In the genomic region with DNA sequence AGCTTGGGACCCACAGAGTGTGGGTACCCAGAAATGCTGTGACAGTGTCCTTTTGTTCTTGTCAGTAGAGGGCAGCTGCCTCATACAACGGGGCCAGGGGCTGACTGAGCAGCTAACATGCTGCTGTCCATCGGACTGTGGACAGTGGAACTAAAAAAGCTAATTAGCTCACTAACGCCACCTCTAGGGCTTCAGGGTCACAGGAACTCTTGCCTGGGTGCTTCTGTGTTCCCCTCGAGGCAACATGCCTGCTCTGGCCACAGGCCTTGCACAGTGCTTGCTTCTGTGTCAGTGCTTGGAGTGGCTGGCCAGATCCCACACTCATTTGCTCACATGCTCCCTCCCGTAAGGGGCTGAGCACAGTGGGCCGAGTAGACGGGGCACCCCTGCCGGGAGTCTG, we compare ENCODE assay signal across 27 cellular contexts.
DNase-seq lines count a peak whose midpoint lies in the region; ATAC-seq and TF ChIP-seq lines count a peak whose summit lies in the region.
"Had no signal": no experiment of that assay in that cellular context is flagged by ENCODE, and none has a peak within 500 bp of the region (broad histone marks: within the 10 kb centered on the region; RNA-seq: fewer than 3 reads in every experiment).

No MANE protein-coding gene starts in this region.

- no peak overlapping the region for H2AK5ac ChIP-seq in H9 (ENCODE audit: insufficient read length, low read length)

- no peak overlapping the region for H3K4me2 ChIP-seq in H9 (ENCODE audit: insufficient read depth, insufficient read length, low read length)

- H3K18ac ChIP-seq in H9 (ENCODE audit: insufficient read length, low read depth, low read length): no peak overlapping the region

- H3K9ac ChIP-seq in H9 (ENCODE audit: extremely low read depth, insufficient read length, low read length): no peak overlapping the region

- no peaks in the 10 kb centered on the region for H3K79me1 ChIP-seq in H9 (ENCODE audit: insufficient read depth, low read depth, low read length, poor library complexity, severe bottlenecking)

- H2BK12ac ChIP-seq in H9 (ENCODE audit: insufficient read length, low read depth, low read length): no peak overlapping the region

- H3T11ph ChIP-seq in H9 (ENCODE audit: low read length): no peak overlapping the region

- H3K4me1 ChIP-seq in H9 (ENCODE audit: insufficient read depth, low read length) (no peaks in the 10 kb centered on the region), uterus (no peaks in the 10 kb centered on the region)
- H3K4me1 ChIP-seq: gastrocnemius medialis, left ventricle myocardium inferior, prostate gland, stomach had no signal

- no peaks in the 10 kb centered on the region for H4K20me1 ChIP-seq in H9 (ENCODE audit: control insufficient read depth, insufficient read depth, insufficient read length)

- H3K36me3 Mint-ChIP-seq in H9 (ENCODE audit: insufficient read depth in 1 of 3, low read depth in 3 of 3): no peaks in the 10 kb centered on the region
- H3K36me3 Mint-ChIP-seq: activated naive CD8-positive, alpha-beta T cell; CD8-positive, alpha-beta memory T cell had no signal

- no peaks in the 10 kb centered on the region for H3K36me3 ChIP-seq in uterus
- H3K36me3 ChIP-seq: gastrocnemius medialis, left ventricle myocardium inferior, prostate gland, stomach had no signal

- H3K27me3 Mint-ChIP-seq in H9 (ENCODE audit: low read depth): peaks cover 4% of the 10 kb centered on the region
- H3K27me3 Mint-ChIP-seq: activated CD4-positive, alpha-beta T cell treated with anti-CD3 and anti-CD28 coated beads, Interleukin-2, amount 10 ng/mL, durations not matched to agents 24 days and 14 days; activated naive CD8-positive, alpha-beta T cell; B cell; CD8-positive, alpha-beta memory T cell had no signal

- no peak overlapping the region for H4K8ac ChIP-seq in H9 (replicated peaks; ENCODE audit: insufficient read length, low read depth, low read length)

- no peak overlapping the region for H4K91ac ChIP-seq in H9 (ENCODE audit: insufficient read length, low read depth, low read length)

- WGBS in H9 (ENCODE audit: extremely low coverage, insufficient read length, low lambda C conversion rate): no CpG with 5 or more reads among the region's 8 CpGs

- no peak overlapping the region for H2AFZ ChIP-seq in H9 (ENCODE audit: low read length)

- H3K4me3 Mint-ChIP-seq in H9: no peak overlapping the region
- H3K4me3 Mint-ChIP-seq: activated CD4-positive, alpha-beta T cell treated with anti-CD3 and anti-CD28 coated beads, Interleukin-2, amount 10 ng/mL, durations not matched to agents 24 days and 14 days; activated naive CD8-positive, alpha-beta T cell; B cell; CD8-positive, alpha-beta memory T cell had no signal

- in situ Hi-C loops in ACHN (cut with HindIII; ENCODE audit: low pct_ligation_motif_present, low pct_unique_long_range_greater_than_20kb, low sequenced_read_pairs): no loop called here

- no peaks in the 10 kb centered on the region for H3K23me2 ChIP-seq in H9 (ENCODE audit: insufficient read length, low read depth, low read length, poor library complexity, severe bottlenecking)

- no peak overlapping the region for H3K14ac ChIP-seq in H9 (ENCODE audit: insufficient read depth, low read length)

- no peak overlapping the region for H2BK120ac ChIP-seq in H9 (ENCODE audit: low read depth, low read length, poor library complexity, severe bottlenecking)

- no peaks in the 10 kb centered on the region for H3K9me3 Mint-ChIP-seq in H9

- H3K27me3 ChIP-seq in H9 (ENCODE audit: insufficient read depth, low read length): no peaks in the 10 kb centered on the region
- H3K27me3 ChIP-seq in uterus: no peaks in the 10 kb centered on the region
- H3K27me3 ChIP-seq: gastrocnemius medialis, stomach had no signal

- H3K4me3 ChIP-seq in uterus: no peak overlapping the region
- H3K4me3 ChIP-seq: gastrocnemius medialis, left ventricle myocardium inferior, prostate gland, stomach had no signal

- H2BK15ac ChIP-seq in H9 (ENCODE audit: low read depth, low read length): no peak overlapping the region

- H3K23ac ChIP-seq in H9 (ENCODE audit: insufficient read length, low read depth, low read length): no peak overlapping the region

- TF ChIP-seq POLR2A in uterus (IDR thresholded peaks at IDR 0.05): no peak

- H3K4me1 Mint-ChIP-seq in H9: peaks cover 0 to 4% of the 10 kb centered on the region in 2 experiments; a peak in 1 of 4 replicates
- H3K4me1 Mint-ChIP-seq: activated CD4-positive, alpha-beta T cell treated with anti-CD3 and anti-CD28 coated beads, Interleukin-2, amount 10 ng/mL, durations not matched to agents 24 days and 14 days; B cell; CD8-positive, alpha-beta memory T cell had no signal

- TF ChIP-seq CTCF in H9 (conservative IDR thresholded peaks at IDR 0.05) (peak; percentile 77), uterus (IDR thresholded peaks at IDR 0.05) (no peak)

- DNase-seq in ACHN (peak; percentile 16), H9 (peak; percentile 76), ecto neural progenitor cell (ENCODE audit: low spot score) (peak; percentile 81), islet precursor cell (peak; percentile 94), uterus (no peak)
- DNase-seq: activated CD4-positive, alpha-beta T cell treated with anti-CD3 and anti-CD28 coated beads, Interleukin-2, amount 10 ng/mL, durations not matched to agents 24 days and 14 days; activated CD8-positive, alpha-beta memory T cell treated with anti-CD3 and anti-CD28 coated beads for 24 hours; activated effector memory CD4-positive, alpha-beta T cell treated with anti-CD3 and anti-CD28 coated beads, Interleukin-2, amount 50 U/mL, for 16 hours; CD8-positive, alpha-beta memory T cell; gastrocnemius medialis; KG1; left ventricle myocardium inferior; NCI-H1105; NCI-H187 treated with DMSO at 0.1 percent for 48 hours; NCI-H2171 treated with DMSO at 0.1 percent for 48 hours; NCI-H510A treated with DMSO at 0.1 percent for 48 hours; PC-3; stimulated activated CD4-positive, alpha-beta T cell treated with anti-CD3 and anti-CD28 coated beads, Interleukin-4, amount 100 ng/mL, for 1 hour; stomach had no signal

- ATAC-seq in GM19452 (IDR thresholded peaks at IDR 0.05; ENCODE audit: unreplicated experiment): no peak
- no peak for ATAC-seq in HG03196 (IDR thresholded peaks at IDR 0.05; ENCODE audit: unreplicated experiment)
- ATAC-seq in HG03521 (IDR thresholded peaks at IDR 0.05; ENCODE audit: unreplicated experiment): no peak
- ATAC-seq: gastrocnemius medialis, PC-3, sciatic nerve had no signal

- intact Hi-C loops in uterus (cut with DNase I; ENCODE audit: low total_unique reads): no loop called here

- H3K27ac ChIP-seq in H9 (ENCODE audit: insufficient read length, low read depth, low read length): no peak overlapping the region
- H3K27ac ChIP-seq in uterus: no peak overlapping the region
- H3K27ac ChIP-seq: gastrocnemius medialis, left ventricle myocardium inferior, prostate gland, stomach, VCaP had no signal

- no peak overlapping the region for H3K4ac ChIP-seq in H9 (ENCODE audit: low read depth, low read length)

- H3K27ac Mint-ChIP-seq in H9: no peak overlapping the region
- H3K27ac Mint-ChIP-seq: activated CD4-positive, alpha-beta T cell treated with anti-CD3 and anti-CD28 coated beads, Interleukin-2, amount 10 ng/mL, durations not matched to agents 24 days and 14 days; activated naive CD8-positive, alpha-beta T cell; B cell; CD8-positive, alpha-beta memory T cell had no signal

- no peaks in the 10 kb centered on the region for H3K9me3 ChIP-seq in H9 (ENCODE audit: control insufficient read depth, low read depth, low read length)
- H3K9me3 ChIP-seq in uterus: no peaks in the 10 kb centered on the region
- H3K9me3 ChIP-seq: gastrocnemius medialis, left ventricle myocardium inferior, prostate gland, stomach had no signal

- H2BK5ac ChIP-seq in H9 (ENCODE audit: insufficient read length, low read length): no peak overlapping the region

- no peak overlapping the region for H4K5ac ChIP-seq in H9 (ENCODE audit: insufficient read length, low read depth, low read length)

- H3K79me2 ChIP-seq in H9 (ENCODE audit: insufficient read depth, low read length): no peaks in the 10 kb centered on the region

- H3K56ac ChIP-seq in H9 (ENCODE audit: insufficient read length, low read depth, low read length): no peak overlapping the region

- H2BK20ac ChIP-seq in H9 (ENCODE audit: low read depth, low read length, poor library complexity, severe bottlenecking): no peak overlapping the region

Comparison
In these comparisons a context has a peak if more than half of its experiments do, and no peak if none do; other contexts are left out.
1. DNase-seq: peak in ACHN (single experiment), H9 (single experiment), ecto neural progenitor cell (single experiment) and islet precursor cell (single experiment); none in uterus (0 of 2).